ENCODE assay signal across 2 cellular contexts in the genomic region with DNA sequence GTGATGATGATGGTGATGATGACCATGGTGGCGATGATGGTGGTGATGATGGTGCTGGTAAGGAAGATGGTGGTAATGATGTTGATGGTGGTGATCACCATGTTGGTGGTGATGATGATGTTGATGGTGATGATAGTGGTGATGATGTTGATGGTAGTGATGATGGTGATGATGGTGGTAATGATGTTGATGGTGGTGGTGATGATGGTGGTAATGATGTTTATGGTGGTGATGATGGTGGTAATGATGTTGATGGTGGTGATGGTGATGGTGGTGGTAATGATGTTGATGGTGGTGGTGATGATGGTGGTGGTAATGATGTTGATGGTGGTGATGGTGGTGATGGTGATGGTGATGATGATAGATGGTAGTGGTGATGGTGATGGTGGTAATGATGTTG.
A peak's percentile ranks its signal among the peaks of the same experiment; 100 is the strongest.
TF ChIP-seq lines count a peak whose summit lies in the region.

No MANE protein-coding gene starts in this region.

TF ChIP-seq in HEK293, 187 proteins besides CTCF, POLR2A, EP300 and RAD21 (continued from another document):
- TF ChIP-seq ZSCAN16 (tag by site-specific recombination; IDR thresholded peaks at IDR 0.05) (no peak), ZNF239 (tag by site-specific recombination; IDR thresholded peaks at IDR 0.05) (0 out of 2 replicates have a peak, but pooled peaks have one; percentile 9), ZNF776 (tag by site-specific recombination; IDR thresholded peaks at IDR 0.05; ENCODE audit: borderline replicate concordance) (peak; percentile 86; the same call in 1 of the 2 replicates), ZNF785 (tag by site-specific recombination; IDR thresholded peaks at IDR 0.05) (0 out of 2 replicates have a peak, but pooled peaks have one; percentile 12), ZNF157 (tag by site-specific recombination; IDR thresholded peaks at IDR 0.05) (peak; percentile 47; the same call in 1 of the 2 replicates), ZNF548 (tag by site-specific recombination; IDR thresholded peaks at IDR 0.05) (0 out of 2 replicates have a peak, but pooled peaks have one; percentile 16), ZNF184 (tag by site-specific recombination; IDR thresholded peaks at IDR 0.05) (no peak), WT1 (tag by site-specific recombination; IDR thresholded peaks at IDR 0.05) (no peak)
- TF ChIP-seq, protein P1, sequence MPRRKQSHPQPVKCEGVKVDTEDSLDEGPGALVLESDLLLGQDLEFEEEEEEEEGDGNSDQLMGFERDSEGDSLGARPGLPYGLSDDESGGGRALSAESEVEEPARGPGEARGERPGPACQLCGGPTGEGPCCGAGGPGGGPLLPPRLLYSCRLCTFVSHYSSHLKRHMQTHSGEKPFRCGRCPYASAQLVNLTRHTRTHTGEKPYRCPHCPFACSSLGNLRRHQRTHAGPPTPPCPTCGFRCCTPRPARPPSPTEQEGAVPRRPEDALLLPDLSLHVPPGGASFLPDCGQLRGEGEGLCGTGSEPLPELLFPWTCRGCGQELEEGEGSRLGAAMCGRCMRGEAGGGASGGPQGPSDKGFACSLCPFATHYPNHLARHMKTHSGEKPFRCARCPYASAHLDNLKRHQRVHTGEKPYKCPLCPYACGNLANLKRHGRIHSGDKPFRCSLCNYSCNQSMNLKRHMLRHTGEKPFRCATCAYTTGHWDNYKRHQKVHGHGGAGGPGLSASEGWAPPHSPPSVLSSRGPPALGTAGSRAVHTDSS (tag by site-specific recombination; IDR thresholded peaks at IDR 0.05): peak; percentile 93

TF ChIP-seq in GM12878, 131 proteins besides CTCF, POLR2A, EP300 and RAD21 (continued from another document):
- TF ChIP-seq CUX1 (IDR thresholded peaks at IDR 0.05; ENCODE audit: insufficient replicate concordance, low read depth, low read length): no peak
- TF ChIP-seq, protein P2, sequence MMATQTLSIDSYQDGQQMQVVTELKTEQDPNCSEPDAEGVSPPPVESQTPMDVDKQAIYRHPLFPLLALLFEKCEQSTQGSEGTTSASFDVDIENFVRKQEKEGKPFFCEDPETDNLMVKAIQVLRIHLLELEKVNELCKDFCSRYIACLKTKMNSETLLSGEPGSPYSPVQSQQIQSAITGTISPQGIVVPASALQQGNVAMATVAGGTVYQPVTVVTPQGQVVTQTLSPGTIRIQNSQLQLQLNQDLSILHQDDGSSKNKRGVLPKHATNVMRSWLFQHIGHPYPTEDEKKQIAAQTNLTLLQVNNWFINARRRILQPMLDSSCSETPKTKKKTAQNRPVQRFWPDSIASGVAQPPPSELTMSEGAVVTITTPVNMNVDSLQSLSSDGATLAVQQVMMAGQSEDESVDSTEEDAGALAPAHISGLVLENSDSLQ (IDR thresholded peaks at IDR 0.05): no peak
- TF ChIP-seq YBX1 (IDR thresholded peaks at IDR 0.05): no peak
- no peak for TF ChIP-seq WRNIP1 (IDR thresholded peaks at IDR 0.05; ENCODE audit: borderline replicate concordance, low read depth, low read length)
- TF ChIP-seq TCF12 (IDR thresholded peaks at IDR 0.05; ENCODE audit: low read depth, low read length): no peak
- no peak for TF ChIP-seq MTA2 (IDR thresholded peaks at IDR 0.05; ENCODE audit: low read depth)
- no peak for TF ChIP-seq RB1 (IDR thresholded peaks at IDR 0.05; ENCODE audit: borderline replicate concordance)
- TF ChIP-seq CHD1 (IDR thresholded peaks at IDR 0.05; ENCODE audit: low read depth, low read length): no peak
